20 cellular contexts compared by ENCODE assay signal in the genomic region with DNA sequence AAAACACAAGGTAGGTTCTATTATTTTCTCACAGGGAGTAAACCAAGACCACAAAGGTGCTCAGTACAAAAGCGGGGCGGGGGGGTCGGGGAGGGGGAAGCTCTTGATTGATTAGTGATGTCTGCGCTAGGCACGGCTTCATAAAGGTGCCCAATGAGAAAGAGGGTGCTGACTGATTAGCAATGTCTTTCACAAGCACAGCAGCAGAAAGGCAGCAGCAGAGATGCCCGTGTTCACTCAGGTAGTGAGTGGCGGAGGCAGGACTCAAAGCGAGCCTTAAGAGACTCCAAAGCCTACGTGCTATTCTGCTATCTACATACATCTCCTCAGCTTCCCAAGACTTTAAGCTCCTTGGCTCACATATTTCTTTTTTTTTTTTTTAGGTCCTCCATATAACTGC. TPM values are rescaled to one million over a fixed set of nuclear protein-coding genes. Genes with fewer than 3 reads are reported as not detected.
A peak's percentile ranks its signal among the peaks of the same experiment; 100 is the strongest.
DNase-seq lines count a peak whose midpoint lies in the region; ATAC-seq and TF ChIP-seq lines count a peak whose summit lies in the region.
"Had no signal": no experiment of that assay in that cellular context is flagged by ENCODE, and none has a peak within 500 bp of the region (broad histone marks: within the 10 kb centered on the region; RNA-seq: fewer than 3 reads in every experiment).

No MANE protein-coding gene starts in this region.

- no peaks in the 10 kb centered on the region for H3K9me3 ChIP-seq in CD4-positive, CD25-positive, alpha-beta regulatory T cell (ENCODE audit: control insufficient read depth in 2 of 2, low read length in 2 of 2)
- H3K9me3 ChIP-seq in CD4-positive, alpha-beta T cell (ENCODE audit: control insufficient read depth, low read length): no peaks in the 10 kb centered on the region
- H3K9me3 ChIP-seq in T-helper 17 cell (ENCODE audit: control insufficient read depth, low read length, poor library complexity, severe bottlenecking): no peaks in the 10 kb centered on the region

- no peak for DNase-seq in CD4-positive, CD25-positive, alpha-beta regulatory T cell
- DNase-seq in CD4-positive, alpha-beta T cell: no peak
- DNase-seq in T-helper 17 cell (no peak), natural killer cell (no peak), DMS79 (lab: John Stamatoyannopoulos, UW) (no peak)
- no peak for DNase-seq in stimulated activated CD4-positive, alpha-beta T cell treated with anti-CD3 and anti-CD28 coated beads, Interleukin-4, amount 100 ng/mL, for 24 hours
- DNase-seq: ACHN; DMS153; GF-D8; NCI-H1105; NCI-H2081; NCI-H510A; NCI-H748 treated with DMSO at 0.1 percent for 48 hours; NK-92 treated with Interleukin-12 subunit alpha and Interleukin-12 subunit beta, amount 100 ng/mL, for 24 hours; OCI-M1; Right ventricle myocardium superior had no signal

- no peak for ATAC-seq in CD4-positive, CD25-positive, alpha-beta regulatory T cell (ENCODE audit: low read depth in 2 of 2)
- no peak for ATAC-seq in CD4-positive, alpha-beta T cell (ENCODE audit: poor library complexity)
- no peak for ATAC-seq in T-helper 17 cell
- ATAC-seq in natural killer cell: no peak
- no peak for ATAC-seq in GM18520 (IDR thresholded peaks at IDR 0.05; ENCODE audit: unreplicated experiment)
- ATAC-seq: HCT116 had no signal

- peaks cover 33% of the 10 kb centered on the region for H3K36me3 ChIP-seq in CD4-positive, CD25-positive, alpha-beta regulatory T cell (ENCODE audit: control insufficient read depth, insufficient read depth, low read length)

- no peaks in the 10 kb centered on the region for H3K9me3 Mint-ChIP-seq in CD4-positive, CD25-positive, alpha-beta regulatory T cell
- no peaks in the 10 kb centered on the region for H3K9me3 Mint-ChIP-seq in CD4-positive, alpha-beta T cell
- H3K9me3 Mint-ChIP-seq in natural killer cell: no peaks in the 10 kb centered on the region
- H3K9me3 Mint-ChIP-seq: GM23338 had no signal

- H3K27me3 ChIP-seq in CD4-positive, CD25-positive, alpha-beta regulatory T cell (ENCODE audit: control insufficient read depth, insufficient read depth, low read length): no peaks in the 10 kb centered on the region
- no peaks in the 10 kb centered on the region for H3K27me3 ChIP-seq in CD4-positive, alpha-beta T cell (ENCODE audit: control insufficient read depth, insufficient read depth, low read length)

- H3K27me3 Mint-ChIP-seq in CD4-positive, CD25-positive, alpha-beta regulatory T cell: no peaks in the 10 kb centered on the region
- no peaks in the 10 kb centered on the region for H3K27me3 Mint-ChIP-seq in CD4-positive, alpha-beta T cell
- no peaks in the 10 kb centered on the region for H3K27me3 Mint-ChIP-seq in T-helper 17 cell
- no peaks in the 10 kb centered on the region for H3K27me3 Mint-ChIP-seq in natural killer cell (ENCODE audit: low read depth in 2 of 2)

- no peak for TF ChIP-seq CTCF in CD4-positive, alpha-beta T cell (IDR thresholded peaks at IDR 0.05)
- no peak for TF ChIP-seq CTCF in natural killer cell (IDR thresholded peaks at IDR 0.05)

- no peak overlapping the region for H3K27ac ChIP-seq in CD4-positive, CD25-positive, alpha-beta regulatory T cell (ENCODE audit: insufficient read depth, low read length, poor library complexity, severe bottlenecking)
- no peak overlapping the region for H3K27ac ChIP-seq in CD4-positive, alpha-beta T cell (ENCODE audit: low read depth, low read length)
- H3K27ac ChIP-seq: C4-2B had no signal

- CTCF ChIA-PET in CD4-positive, alpha-beta T cell (lab: Charles Lee): no interaction called here

- peaks cover 31% of the 10 kb centered on the region for H3K36me3 Mint-ChIP-seq in CD4-positive, CD25-positive, alpha-beta regulatory T cell
- H3K36me3 Mint-ChIP-seq in CD4-positive, alpha-beta T cell (ENCODE audit: low read depth): peaks cover 69% of the 10 kb centered on the region
- H3K36me3 Mint-ChIP-seq in T-helper 17 cell (ENCODE audit: low read depth) (peaks cover 3% of the 10 kb centered on the region), natural killer cell (peaks cover 22% of the 10 kb centered on the region)

- peak overlapping the region in 2 of 4 donors; percentile 39 to 65 for H3K4me3 Mint-ChIP-seq in CD4-positive, CD25-positive, alpha-beta regulatory T cell
- no peak overlapping the region for H3K4me3 Mint-ChIP-seq in CD4-positive, alpha-beta T cell
- H3K4me3 Mint-ChIP-seq in T-helper 17 cell (no peak overlapping the region), natural killer cell (peak overlapping the region; percentile 61)
- H3K4me3 Mint-ChIP-seq: GM23338 had no signal

- POLR2A ChIA-PET in CD4-positive, alpha-beta T cell (lab: Charles Lee): no interaction called here

- peaks cover 28% of the 10 kb centered on the region for H3K4me1 ChIP-seq in CD4-positive, CD25-positive, alpha-beta regulatory T cell (ENCODE audit: control insufficient read depth, insufficient read depth, low read length, poor library complexity, severe bottlenecking)

- H3K4me1 Mint-ChIP-seq in CD4-positive, CD25-positive, alpha-beta regulatory T cell: peaks cover 38 to 65% (median 57%) of the 10 kb centered on the region in 4 donors
- peaks cover 68% of the 10 kb centered on the region for H3K4me1 Mint-ChIP-seq in CD4-positive, alpha-beta T cell (ENCODE audit: low read depth)
- H3K4me1 Mint-ChIP-seq in T-helper 17 cell: peaks cover 47% of the 10 kb centered on the region
- H3K4me1 Mint-ChIP-seq in natural killer cell: peaks cover 67 to 68% of the 10 kb centered on the region in 2 donors

- peak overlapping the region; percentile 41 to 58 (median 42) for H3K27ac Mint-ChIP-seq in CD4-positive, CD25-positive, alpha-beta regulatory T cell
- peak overlapping the region; percentile 48 for H3K27ac Mint-ChIP-seq in CD4-positive, alpha-beta T cell
- peak overlapping the region; percentile 78 for H3K27ac Mint-ChIP-seq in T-helper 17 cell
- H3K27ac Mint-ChIP-seq in natural killer cell: peak overlapping the region; percentile 95 to 100
- H3K27ac Mint-ChIP-seq: GM23338 had no signal

- intact Hi-C loops in CD4-positive, alpha-beta T cell (cut with DNase I, micrococcal nuclease): no loop called here
- intact Hi-C loops in natural killer cell (cut with micrococcal nuclease): loop anchor here (10.0 kb wide), 1 partner anchor 143 kb away; no protein-coding TSS in a partner anchor

- H3K4me3 ChIP-seq in CD4-positive, CD25-positive, alpha-beta regulatory T cell (ENCODE audit: low read depth, low read length): no peak overlapping the region
- H3K4me3 ChIP-seq: GM23338 had no signal

RNA-seq across cellular contexts. Expression of gene NFATC2, which starts 20.3 kb away (rescaled TPM):
- total RNA-seq in CD4-positive, CD25-positive, alpha-beta regulatory T cell: 56.8 TPM
- polyA plus RNA-seq in CD4-positive, CD25-positive, alpha-beta regulatory T cell: 10 to 100 TPM; 11.0 to 17.6 (median 13.5) TPM
- 10 to 100 TPM; 32.5 to 33.2 TPM for total RNA-seq in CD4-positive, alpha-beta T cell
- total RNA-seq in T-helper 17 cell (10 to 100 TPM; 51.0 to 58.7 TPM), natural killer cell (100 to 1,000 TPM; 141 to 195 (median 160) TPM)

Comparison
In these comparisons a context has a peak if more than half of its experiments do, and no peak if none do; other contexts are left out.
1. H3K27ac Mint-ChIP-seq: peak in every context shown above with its lines; median percentile 98 in natural killer cell; 78 in T-helper 17 cell; 48 in CD4-positive, alpha-beta T cell; 42 in CD4-positive, CD25-positive, alpha-beta regulatory T cell.